In genomic region chr9:35730486-35730854, GRCh38 we compare ENCODE assay signal across 1 cellular context.
TF ChIP-seq lines count a peak whose summit lies in the region.

No MANE protein-coding gene starts in this region.

TF ChIP-seq in HEK293, 187 proteins besides CTCF, POLR2A, EP300 and RAD21 (continued from another document):
- no peak for TF ChIP-seq ZNF776 (tag by site-specific recombination; IDR thresholded peaks at IDR 0.05; ENCODE audit: borderline replicate concordance)
